ENCODE assay signal across 8 cellular contexts in the genomic region with DNA sequence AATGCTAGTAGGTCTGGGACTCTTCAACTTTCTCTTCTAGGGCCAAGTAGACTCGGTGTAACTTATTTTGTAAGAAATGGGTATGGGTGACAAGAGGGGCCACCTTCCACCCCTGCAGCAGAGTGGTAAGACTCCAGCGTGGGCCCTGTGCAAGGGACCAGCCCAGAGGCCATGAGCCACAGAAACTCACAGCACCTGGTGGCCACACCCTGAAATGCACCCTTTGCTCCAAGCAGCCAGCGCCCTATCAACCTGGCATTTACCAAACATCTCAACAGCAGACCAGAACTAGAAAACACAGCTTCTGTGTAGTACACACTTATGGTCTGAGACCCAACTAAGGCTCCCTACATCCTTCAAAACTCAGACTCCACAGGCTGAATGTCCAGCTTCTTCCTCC. TPM values are rescaled to one million over a fixed set of nuclear protein-coding genes. Genes with fewer than 3 reads are reported as not detected.
DNase-seq lines count a peak whose midpoint lies in the region; ATAC-seq and TF ChIP-seq lines count a peak whose summit lies in the region.

No MANE protein-coding gene starts in this region.

- H3K4me1 ChIP-seq in adrenal gland (replicated peaks in 1 of 2) (peaks cover 0 to under 1% of the 10 kb centered on the region in 2 donors), vagina (peaks cover under 1% of the 10 kb centered on the region)

- peaks cover 53% of the 10 kb centered on the region for H3K79me2 ChIP-seq in SU-DHL-6 (ENCODE audit: insufficient read depth, low read length)

- H3K27ac ChIP-seq in SU-DHL-6 (ENCODE audit: low read depth, low read length) (peak overlapping the region; percentile 8; the same call in 1 of the 2 replicates), adrenal gland (no peak overlapping the region), vagina (no peak overlapping the region)

- H3K27me3 ChIP-seq in SU-DHL-6 (ENCODE audit: low read length) = no peaks in the 10 kb centered on the region
- H3K27me3 ChIP-seq in adrenal gland = no peaks in the 10 kb centered on the region
- no peaks in the 10 kb centered on the region for H3K27me3 ChIP-seq in vagina

- H3K4me2 ChIP-seq in SU-DHL-6 (ENCODE audit: low read depth, low read length, poor library complexity, severe bottlenecking) = peak overlapping the region; percentile 16

- no peak overlapping the region for H3K9ac ChIP-seq in SU-DHL-6 (ENCODE audit: low read length)

- DNase-seq in D341Med (ENCODE audit: low spot score) (peak; percentile 82), adrenal gland (peak in 6 of 7 donors; percentile 29 to 72 (median 60)), kidney tubule cell (ENCODE audit: low spot score) (peak; percentile 44), vagina (ENCODE audit: extremely low spot score in 2 of 2) (no peak), NCI-H524 treated with DMSO at 0.1 percent for 48 hours (lab: John Stamatoyannopoulos, UW) (no peak)
- peak; percentile 40 to 42 for DNase-seq in stimulated activated CD8-positive, alpha-beta memory T cell treated with anti-CD3 and anti-CD28 coated beads, Interleukin-15, amount 100 ng/mL, for 48 hours (ENCODE audit: low read depth in 2 of 2)

- peak; percentile 47 for ATAC-seq in HG03175 (IDR thresholded peaks at IDR 0.05; ENCODE audit: unreplicated experiment)

- 58 to 72% (median 69%) methylated on average over 3 of the region's 3 CpGs for WGBS in adrenal gland, 4 donors

- H3K9me2 ChIP-seq in SU-DHL-6 (replicated peaks; ENCODE audit: insufficient read depth, low read length) = no peaks in the 10 kb centered on the region

- H4K20me1 ChIP-seq in SU-DHL-6 (ENCODE audit: low read depth, low read length) = no peaks in the 10 kb centered on the region; the same call in 1 of the 2 replicates

- H3K4me3 ChIP-seq in SU-DHL-6 (ENCODE audit: insufficient read depth, low read length, poor library complexity, severe bottlenecking) (no peak overlapping the region), adrenal gland (no peak overlapping the region), vagina (no peak overlapping the region)

- no peak overlapping the region for H2AFZ ChIP-seq in SU-DHL-6 (ENCODE audit: low read depth, low read length, severe bottlenecking)

- TF ChIP-seq POLR2A in adrenal gland (IDR thresholded peaks at IDR 0.05) (no peak), vagina (IDR thresholded peaks at IDR 0.05) (no peak)

- H3K36me3 ChIP-seq in SU-DHL-6 (ENCODE audit: low read length) (peaks cover 16% of the 10 kb centered on the region), adrenal gland (replicated peaks in 1 of 2) (no peaks in the 10 kb centered on the region), vagina (no peaks in the 10 kb centered on the region)

- intact Hi-C loops in adrenal gland (cut with DNase I) = loop anchor here in 1 of 2 donors (10.0 kb wide), 1 partner anchor 63 kb away; a partner anchor contains a TSS
- intact Hi-C loops in vagina (cut with DNase I) = no loop called here

- TF ChIP-seq CTCF in SU-DHL-6 (IDR thresholded peaks at IDR 0.05; ENCODE audit: insufficient read depth, low read length, poor library complexity, severe bottlenecking) (peak; percentile 54), adrenal gland (IDR thresholded peaks at IDR 0.05) (peak; percentile 32 to 65 (median 53)), vagina (IDR thresholded peaks at IDR 0.05) (peak in 1 of 3 experiments; percentile 36)

- H3K9me3 ChIP-seq in SU-DHL-6 (ENCODE audit: insufficient read depth, low read length) (no peaks in the 10 kb centered on the region), adrenal gland (replicated peaks in 1 of 3) (no peaks in the 10 kb centered on the region), vagina (no peaks in the 10 kb centered on the region)

- peaks cover 12% of the 10 kb centered on the region; the same call in 1 of the 2 replicates for H3F3A ChIP-seq in SU-DHL-6 (ENCODE audit: insufficient read depth)

RNA-seq across cellular contexts. Expression of a gene that starts 5.7 kb away (rescaled TPM):
- total RNA-seq in adrenal gland (1 to 10 TPM in 6 of 8 donors, under 1 TPM in 2; 0.35 to 2.7 (median 1.4) TPM), vagina (3.7 TPM)
- 1 to 10 TPM in 1 of 3 donors, under 1 TPM in 2; 0.40 to 1.6 (median 0.88) TPM for polyA plus RNA-seq in adrenal gland

RNA-seq across cellular contexts. Expression of a gene that starts 5.9 kb away (rescaled TPM):
- total RNA-seq in adrenal gland = 10 to 100 TPM; 33.7 to 59.6 (median 42.4) TPM
- polyA plus RNA-seq in adrenal gland = 10 to 100 TPM; 34.7 to 90.3 (median 71.3) TPM
- 50.8 TPM for total RNA-seq in vagina

RNA-seq across cellular contexts. Expression of a gene that starts 17.9 kb away (rescaled TPM):
- total RNA-seq in adrenal gland (100 to 1,000 TPM in 7 of 8 donors, 10 to 100 TPM in 1; 97.7 to 269 (median 165) TPM), vagina (191 TPM)
- polyA plus RNA-seq in adrenal gland = 100 to 1,000 TPM in 2 of 3 donors, 10 to 100 TPM in 1; 28.0 to 151 (median 140) TPM

RNA-seq across cellular contexts. Expression of a gene that starts 19.8 kb away (rescaled TPM):
- total RNA-seq in adrenal gland (10 to 100 TPM in 2 of 8 donors, 1 to 10 TPM in 6; 1.3 to 15.7 (median 5.5) TPM), vagina (30.7 TPM)
- 10 to 100 TPM in 1 of 3 donors, 1 to 10 TPM in 2; 2.5 to 11.0 (median 8.7) TPM for polyA plus RNA-seq in adrenal gland

RNA-seq across cellular contexts. Expression of a gene that starts 33.5 kb away (rescaled TPM):
- 1,000 to 10,000 TPM in 2 of 8 donors, 100 to 1,000 TPM in 6; 278 to 1,807 (median 752) TPM for total RNA-seq in adrenal gland
- 100 to 1,000 TPM; 259 to 849 (median 589) TPM for polyA plus RNA-seq in adrenal gland
- total RNA-seq in vagina = 37.6 TPM

Comparison
In these comparisons a context has a peak if more than half of its experiments do, and no peak if none do; other contexts are left out.
1. DNase-seq: peak in D341Med (single experiment), adrenal gland (6 of 7), kidney tubule cell (single experiment) and stimulated activated CD8-positive, alpha-beta memory T cell treated with anti-CD3 and anti-CD28 coated beads, Interleukin-15, amount 100 ng/mL, for 48 hours (2 of 2); none in vagina (0 of 2) and NCI-H524 treated with DMSO at 0.1 percent for 48 hours (single experiment).